Comparison of ENCODE assay signal across 22 cellular contexts in the genomic region with DNA sequence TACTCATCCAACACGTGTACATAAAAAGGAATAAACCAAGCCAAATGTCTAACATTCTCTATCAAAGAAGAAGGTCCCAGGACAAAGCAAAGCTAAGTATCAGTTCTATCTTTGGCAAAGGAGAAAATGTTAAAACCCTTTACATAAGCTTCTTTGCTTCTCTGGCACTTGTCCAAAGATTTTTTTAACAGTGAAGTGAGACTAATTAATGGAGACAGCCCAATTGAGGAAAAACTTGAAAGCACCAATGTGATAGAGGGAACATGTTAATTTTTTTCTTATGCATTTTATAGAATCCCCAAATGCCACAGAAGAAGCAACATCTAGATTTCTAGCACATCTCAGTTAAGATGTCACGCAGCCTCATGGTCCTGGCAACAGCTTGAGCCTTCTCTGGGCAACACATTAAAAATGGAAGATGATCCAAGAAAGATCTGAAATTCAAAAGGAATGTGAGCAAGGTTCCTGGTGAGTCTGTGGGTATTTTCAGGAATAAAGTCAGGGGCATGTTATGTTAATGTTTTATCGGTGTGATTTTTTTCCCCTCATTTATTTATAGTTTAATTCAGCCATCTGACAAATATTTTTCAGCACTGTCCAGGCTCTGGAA. TPM values are rescaled to one million over a fixed set of nuclear protein-coding genes. Genes with fewer than 3 reads are reported as not detected.
DNase-seq lines count a peak whose midpoint lies in the region; ATAC-seq and TF ChIP-seq lines count a peak whose summit lies in the region.
"Had no signal": no experiment of that assay in that cellular context is flagged by ENCODE, and none has a peak within 500 bp of the region (broad histone marks: within the 10 kb centered on the region; RNA-seq: fewer than 3 reads in every experiment).

No MANE protein-coding gene starts in this region.

- no peaks in the 10 kb centered on the region for H3K27me3 Mint-ChIP-seq in chondrocyte (ENCODE audit: low read depth)
- H3K27me3 Mint-ChIP-seq in progenitor cell of endocrine pancreas, result no peaks in the 10 kb centered on the region
- H3K27me3 Mint-ChIP-seq: activated CD4-positive, alpha-beta T cell treated with anti-CD3 and anti-CD28 coated beads for 36 hours; activated naive CD8-positive, alpha-beta T cell treated with anti-CD3 and anti-CD28 coated beads, Interleukin-2, amount 10 ng/mL, durations not matched to agents 7 days and 5 days; CD4-positive, alpha-beta memory T cell; naive thymus-derived CD4-positive, alpha-beta T cell had no signal

- no peaks in the 10 kb centered on the region for H3K9me3 Mint-ChIP-seq in chondrocyte (ENCODE audit: low read depth)
- H3K9me3 Mint-ChIP-seq in progenitor cell of endocrine pancreas (ENCODE audit: low read depth), result no peaks in the 10 kb centered on the region
- H3K9me3 Mint-ChIP-seq: activated naive CD8-positive, alpha-beta T cell treated with anti-CD3 and anti-CD28 coated beads, Interleukin-2, amount 10 ng/mL, durations not matched to agents 7 days and 5 days; activated T-helper 2 cell treated with anti-CD3 and anti-CD28 coated beads, Interferon-gamma antibody, Interleukin-2, Interleukin-4, amounts not matched to agents 10 μg/mL and 5 μg/mL and 100 μg/mL, durations not matched to agents 14 hours and 24 hours and 36 hours; CD4-positive, alpha-beta memory T cell; naive thymus-derived CD4-positive, alpha-beta T cell had no signal

- H3K36me3 Mint-ChIP-seq in chondrocyte (ENCODE audit: low read depth), result peaks cover 7% of the 10 kb centered on the region
- H3K36me3 Mint-ChIP-seq in progenitor cell of endocrine pancreas (ENCODE audit: insufficient read depth), result peaks cover 18% of the 10 kb centered on the region

- H3K27ac Mint-ChIP-seq in chondrocyte (ENCODE audit: unreplicated experiment) (peak overlapping the region; percentile 58), progenitor cell of endocrine pancreas (peak overlapping the region; percentile 13)
- H3K27ac Mint-ChIP-seq: activated CD4-positive, alpha-beta T cell treated with anti-CD3 and anti-CD28 coated beads for 36 hours; activated naive CD8-positive, alpha-beta T cell treated with anti-CD3 and anti-CD28 coated beads, Interleukin-2, amount 10 ng/mL, durations not matched to agents 7 days and 5 days; activated T-helper 2 cell treated with anti-CD3 and anti-CD28 coated beads, Interferon-gamma antibody, Interleukin-2, Interleukin-4, amounts not matched to agents 10 μg/mL and 5 μg/mL and 100 μg/mL, durations not matched to agents 14 hours and 24 hours and 36 hours had no signal

- H3K4me3 ChIP-seq in AG10803 (ENCODE audit: low read length), result no peak overlapping the region
- H3K4me3 ChIP-seq: body of pancreas, coronary artery, lower lobe of right lung, ovary, thoracic aorta had no signal

- no peak for ATAC-seq in HG03039 (IDR thresholded peaks at IDR 0.05; ENCODE audit: unreplicated experiment)
- ATAC-seq: activated CD4-positive, alpha-beta T cell treated with anti-CD3 and anti-CD28 coated beads for 36 hours; body of pancreas; lower lobe of right lung; naive thymus-derived CD4-positive, alpha-beta T cell; sciatic nerve had no signal

- peak; percentile 50 for DNase-seq in AG10803 (ENCODE audit: low read depth)
- peak; percentile 34 for DNase-seq in NCI-H2171 treated with DMSO at 0.1 percent for 48 hours (lab: John Stamatoyannopoulos, UW)
- no peak for DNase-seq in chondrocyte (ENCODE audit: low spot score)
- DNase-seq in progenitor cell of endocrine pancreas (ENCODE audit: low spot score, unreplicated experiment), result no peak
- DNase-seq in NCI-H1930 (lab: John Stamatoyannopoulos, UW), result no peak
- no peak for DNase-seq in NOMO-1 (lab: John Stamatoyannopoulos, UW; ENCODE audit: unreplicated experiment in 2 of 2)
- no peak for DNase-seq in AML-193 (lab: John Stamatoyannopoulos, UW)
- DNase-seq: activated CD4-positive, alpha-beta T cell treated with anti-CD3 and anti-CD28 coated beads for 36 hours; activated naive CD8-positive, alpha-beta T cell treated with anti-CD3 and anti-CD28 coated beads, Interleukin-2, amount 10 ng/mL, durations not matched to agents 7 days and 5 days; body of pancreas; CD4-positive, alpha-beta memory T cell; H9; lower lobe of right lung; naive thymus-derived CD4-positive, alpha-beta T cell; NCI-H187; ovary; Right ventricle myocardium superior had no signal

- H3K4me1 Mint-ChIP-seq in chondrocyte (ENCODE audit: low read depth), result peaks cover 65% of the 10 kb centered on the region
- peaks cover 26% of the 10 kb centered on the region for H3K4me1 Mint-ChIP-seq in progenitor cell of endocrine pancreas (ENCODE audit: low read depth)

- no peak overlapping the region for H3K4me3 Mint-ChIP-seq in chondrocyte (ENCODE audit: unreplicated experiment)
- no peak overlapping the region for H3K4me3 Mint-ChIP-seq in progenitor cell of endocrine pancreas (ENCODE audit: low read depth)
- H3K4me3 Mint-ChIP-seq: activated CD4-positive, alpha-beta T cell treated with anti-CD3 and anti-CD28 coated beads for 36 hours; activated naive CD8-positive, alpha-beta T cell treated with anti-CD3 and anti-CD28 coated beads, Interleukin-2, amount 10 ng/mL, durations not matched to agents 7 days and 5 days; CD4-positive, alpha-beta memory T cell; H9; naive thymus-derived CD4-positive, alpha-beta T cell had no signal

- TF ChIP-seq CTCF in AG10803 (conservative IDR thresholded peaks at IDR 0.05; ENCODE audit: low read length), result no peak
- TF ChIP-seq CTCF in chondrocyte (IDR thresholded peaks at IDR 0.05), result no peak
- TF ChIP-seq CTCF in progenitor cell of endocrine pancreas (IDR thresholded peaks at IDR 0.05; ENCODE audit: unreplicated experiment), result no peak

RNA-seq across cellular contexts. Expression of a gene that starts 48.5 kb away (rescaled TPM):
- 58.9 to 93.4 TPM (median 82.1 TPM) in 3 replicates for total RNA-seq in chondrocyte
- total RNA-seq in progenitor cell of endocrine pancreas, result 53.9 and 61.0 TPM in 2 replicates

Comparison
In these comparisons a context has a peak if more than half of its experiments do, and no peak if none do; other contexts are left out.
1. DNase-seq: peak in AG10803 (single experiment) and NCI-H2171 treated with DMSO at 0.1 percent for 48 hours (single experiment); none in chondrocyte (single experiment), progenitor cell of endocrine pancreas (single experiment), NCI-H1930 (0 of 2), NOMO-1 (0 of 2) and AML-193 (0 of 2).